Comparison of ENCODE assay signal across 25 cellular contexts in genomic region chr12:72872488-72872887, GRCh38.
A peak's percentile ranks its signal among the peaks of the same experiment; 100 is the strongest.
DNase-seq lines count a peak whose midpoint lies in the region; ATAC-seq and TF ChIP-seq lines count a peak whose summit lies in the region.
"Had no signal": no experiment of that assay in that cellular context is flagged by ENCODE, and none has a peak within 500 bp of the region (broad histone marks: within the 10 kb centered on the region; RNA-seq: fewer than 3 reads in every experiment).

No MANE protein-coding gene starts in this region.

- no peaks in the 10 kb centered on the region for H3K27me3 Mint-ChIP-seq in activated naive CD4-positive, alpha-beta T cell treated with anti-CD3 and anti-CD28 coated beads for 36 hours (ENCODE audit: low read depth)
- H3K27me3 Mint-ChIP-seq: activated CD4-positive, alpha-beta memory T cell treated with anti-CD3 and anti-CD28 coated beads, Interleukin-2, amount 10 ng/mL, durations not matched to agents 7 days and 5 days; CD4-positive, alpha-beta memory T cell; stimulated activated naive B cell treated with anti-CD40 and anti-IgM and Interleukin-4, amounts not matched to agents 10 μg/mL and 1 μg/mL and 100 μg/mL, for 72 hours had no signal

- H3K4me3 Mint-ChIP-seq in activated naive CD4-positive, alpha-beta T cell treated with anti-CD3 and anti-CD28 coated beads for 36 hours: no peak overlapping the region
- H3K4me3 Mint-ChIP-seq: activated CD4-positive, alpha-beta memory T cell treated with anti-CD3 and anti-CD28 coated beads, Interleukin-2, amount 10 ng/mL, durations not matched to agents 7 days and 5 days; CD4-positive, alpha-beta memory T cell; stimulated activated naive B cell treated with anti-CD40 and anti-IgM and Interleukin-4, amounts not matched to agents 10 μg/mL and 1 μg/mL and 100 μg/mL, for 72 hours had no signal

- no peak for ATAC-seq in upper lobe of left lung (ENCODE audit: low FRiP score in 2 of 2)
- no peak for ATAC-seq in GM18520 (IDR thresholded peaks at IDR 0.05; ENCODE audit: unreplicated experiment)
- ATAC-seq: gastroesophageal sphincter; Right ventricle myocardium inferior; stimulated activated naive B cell treated with anti-CD40 and anti-IgM and Interleukin-4, amounts not matched to agents 10 μg/mL and 1 μg/mL and 100 μg/mL, for 72 hours had no signal

- H3K36me3 ChIP-seq in NT2/D1 (ENCODE audit: insufficient read depth, insufficient read length, low read length): no peaks in the 10 kb centered on the region
- H3K36me3 ChIP-seq in neuron (ENCODE audit: insufficient read depth, low read length): no peaks in the 10 kb centered on the region
- no peaks in the 10 kb centered on the region for H3K36me3 ChIP-seq in upper lobe of left lung
- H3K36me3 ChIP-seq: gastroesophageal sphincter had no signal

- H3K4me1 ChIP-seq in NT2/D1 (ENCODE audit: insufficient read depth, insufficient read length): no peaks in the 10 kb centered on the region
- H3K4me1 ChIP-seq in neuron (ENCODE audit: insufficient read depth, low read length): peaks cover 14% of the 10 kb centered on the region
- H3K4me1 ChIP-seq in upper lobe of left lung: no peaks in the 10 kb centered on the region
- H3K4me1 ChIP-seq: gastroesophageal sphincter, testis had no signal

- H3K27ac Mint-ChIP-seq in activated naive CD4-positive, alpha-beta T cell treated with anti-CD3 and anti-CD28 coated beads for 36 hours: no peak overlapping the region
- H3K27ac Mint-ChIP-seq: activated CD4-positive, alpha-beta memory T cell treated with anti-CD3 and anti-CD28 coated beads, Interleukin-2, amount 10 ng/mL, durations not matched to agents 7 days and 5 days; CD4-positive, alpha-beta memory T cell; stimulated activated naive B cell treated with anti-CD40 and anti-IgM and Interleukin-4, amounts not matched to agents 10 μg/mL and 1 μg/mL and 100 μg/mL, for 72 hours had no signal

- TF ChIP-seq POLR2A in upper lobe of left lung (IDR thresholded peaks at IDR 0.05): no peak

- 64 to 67% methylated on average over 4 of the region's 4 CpGs for WGBS in upper lobe of left lung, 2 donors

- H3K9me3 ChIP-seq in NT2/D1 (ENCODE audit: insufficient read depth, low read length) (peaks cover 10% of the 10 kb centered on the region), neuron (ENCODE audit: low read length) (no peaks in the 10 kb centered on the region), upper lobe of left lung (peaks cover 0 to 12% (median 6%) of the 10 kb centered on the region in 4 donors)
- H3K9me3 ChIP-seq: testis had no signal

- H3K27me3 ChIP-seq in NT2/D1 (ENCODE audit: insufficient read depth, insufficient read length) (no peaks in the 10 kb centered on the region), neuron (ENCODE audit: insufficient read depth, low read length) (no peaks in the 10 kb centered on the region), upper lobe of left lung (no peaks in the 10 kb centered on the region)
- H3K27me3 ChIP-seq: gastroesophageal sphincter, testis had no signal

- H3K9me3 Mint-ChIP-seq in activated naive CD4-positive, alpha-beta T cell treated with anti-CD3 and anti-CD28 coated beads for 36 hours: peaks cover 17% of the 10 kb centered on the region

- peak overlapping the region; percentile 39 for H2AFZ ChIP-seq in neuron (ENCODE audit: low read depth, low read length)

- DNase-seq in NCI-H1048 (lab: John Stamatoyannopoulos, UW) (peak; percentile 51), NCI-H2227 (lab: John Stamatoyannopoulos, UW; ENCODE audit: unreplicated experiment) (peak; percentile 73), NT2/D1 (ENCODE audit: low read depth, low spot score) (peak; percentile 5), upper lobe of left lung (no peak)
- no peak for DNase-seq in activated naive CD4-positive, alpha-beta T cell treated with anti-CD3 and anti-CD28 coated beads for 36 hours
- DNase-seq: activated CD4-positive, alpha-beta memory T cell treated with anti-CD3 and anti-CD28 coated beads, Interleukin-2, amount 10 ng/mL, durations not matched to agents 7 days and 5 days; activated CD4-positive, CD25-positive, alpha-beta regulatory T cell; activated naive CD4-positive, alpha-beta T cell; activated T-cell treated with anti-CD3 and anti-CD28 coated beads, Interleukin-2, amount 50 U/mL, for 1 hour; amniotic stem cell; CD4-positive, alpha-beta memory T cell; DMS79; IMR-90; mammary epithelial cell; NCI-H524 treated with DMSO at 0.1 percent for 48 hours; stimulated activated CD4-positive, alpha-beta T cell treated with anti-CD3 and anti-CD28 coated beads, Interleukin-2, amount 100 ng/mL, for 48 hours; stimulated activated naive B cell treated with anti-CD40 and anti-IgM and Interleukin-4, amounts not matched to agents 10 μg/mL and 1 μg/mL and 100 μg/mL, for 72 hours; T1000; testis had no signal

- no peaks in the 10 kb centered on the region for H3K4me1 Mint-ChIP-seq in activated naive CD4-positive, alpha-beta T cell treated with anti-CD3 and anti-CD28 coated beads for 36 hours (ENCODE audit: low read depth)
- H3K4me1 Mint-ChIP-seq: activated CD4-positive, alpha-beta memory T cell treated with anti-CD3 and anti-CD28 coated beads, Interleukin-2, amount 10 ng/mL, durations not matched to agents 7 days and 5 days; CD4-positive, alpha-beta memory T cell; stimulated activated naive B cell treated with anti-CD40 and anti-IgM and Interleukin-4, amounts not matched to agents 10 μg/mL and 1 μg/mL and 100 μg/mL, for 72 hours had no signal

- CTCF ChIA-PET in activated naive CD4-positive, alpha-beta T cell treated with anti-CD3 and anti-CD28 coated beads for 36 hours (lab: Charles Lee): no interaction called here

- H3K4me3 ChIP-seq in NT2/D1 (ENCODE audit: insufficient read length, low read depth): no peak overlapping the region
- no peak overlapping the region for H3K4me3 ChIP-seq in neuron (ENCODE audit: low read length)
- H3K4me3 ChIP-seq in upper lobe of left lung: no peak overlapping the region
- H3K4me3 ChIP-seq: coronary artery, gastroesophageal sphincter, smooth muscle cell, testis had no signal

- no peaks in the 10 kb centered on the region for H3K36me3 Mint-ChIP-seq in activated naive CD4-positive, alpha-beta T cell treated with anti-CD3 and anti-CD28 coated beads for 36 hours (ENCODE audit: low read depth)
- H3K36me3 Mint-ChIP-seq: CD4-positive, alpha-beta memory T cell; stimulated activated naive B cell treated with anti-CD40 and anti-IgM and Interleukin-4, amounts not matched to agents 10 μg/mL and 1 μg/mL and 100 μg/mL, for 72 hours had no signal

- H3K9ac ChIP-seq in NT2/D1 (ENCODE audit: insufficient read length, low read depth): no peak overlapping the region

- intact Hi-C loops in activated naive CD4-positive, alpha-beta T cell treated with anti-CD3 and anti-CD28 coated beads for 36 hours (cut with micrococcal nuclease): no loop called here

- no peak for TF ChIP-seq EP300 in upper lobe of left lung (IDR thresholded peaks at IDR 0.05)

- H3K27ac ChIP-seq in upper lobe of left lung: no peak overlapping the region
- H3K27ac ChIP-seq: coronary artery, gastroesophageal sphincter, testis had no signal

- no peak for TF ChIP-seq CTCF in upper lobe of left lung (IDR thresholded peaks at IDR 0.05)

Comparison
In these comparisons a context has a peak if more than half of its experiments do, and no peak if none do; other contexts are left out.
1. DNase-seq: peak in NCI-H1048 (single experiment), NCI-H2227 (single experiment) and NT2/D1 (single experiment); none in upper lobe of left lung (0 of 2) and activated naive CD4-positive, alpha-beta T cell treated with anti-CD3 and anti-CD28 coated beads for 36 hours (single experiment).